10 cellular contexts compared by ENCODE assay signal in the genomic region with DNA sequence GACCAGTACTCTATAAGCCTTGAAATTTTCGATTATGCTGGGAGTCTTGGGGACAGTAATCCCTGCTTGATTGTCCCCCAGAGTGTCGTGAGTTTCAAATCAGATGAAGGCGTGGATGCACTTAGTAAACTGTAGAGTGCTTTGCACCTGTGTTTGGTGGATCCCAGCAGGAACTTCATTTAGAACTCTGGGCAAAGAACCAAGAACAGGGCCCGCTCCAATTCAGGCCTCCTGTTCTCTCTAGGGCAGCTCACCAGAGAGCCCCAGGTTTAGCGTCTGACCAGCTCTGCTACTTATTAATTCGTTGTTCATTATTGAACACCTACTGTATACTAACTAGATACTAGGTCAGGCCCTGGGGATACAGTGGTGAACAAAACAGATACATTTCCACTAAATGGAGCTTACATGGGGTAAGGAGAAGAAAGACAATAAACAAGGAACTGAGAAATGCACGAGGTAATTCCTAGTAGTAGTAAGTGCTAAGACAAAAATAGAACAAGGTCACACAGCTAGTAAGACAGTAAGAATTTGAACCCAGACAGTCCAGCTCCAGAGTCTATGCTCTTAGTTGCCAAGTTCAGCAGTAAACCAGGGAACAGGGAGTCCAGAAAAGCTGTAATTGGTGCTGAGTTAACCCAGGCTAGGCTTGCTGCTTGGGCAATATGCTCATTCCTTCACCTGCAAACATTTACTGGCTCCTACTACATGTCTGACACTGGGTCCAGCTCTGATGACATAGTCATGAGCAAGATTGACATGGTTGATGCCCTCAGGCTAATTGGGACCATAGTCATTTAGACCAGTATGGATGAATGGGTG. TPM values are rescaled to one million over a fixed set of nuclear protein-coding genes. Genes with fewer than 3 reads are reported as not detected.
A peak's percentile ranks its signal among the peaks of the same experiment; 100 is the strongest.
DNase-seq lines count a peak whose midpoint lies in the region; ATAC-seq and TF ChIP-seq lines count a peak whose summit lies in the region.
"Had no signal": no experiment of that assay in that cellular context is flagged by ENCODE, and none has a peak within 500 bp of the region (broad histone marks: within the 10 kb centered on the region; RNA-seq: fewer than 3 reads in every experiment).

No MANE protein-coding gene starts in this region.

- H3K27ac ChIP-seq in foreskin keratinocyte (no peak overlapping the region), brain microvascular endothelial cell (no peak overlapping the region)

- no peaks in the 10 kb centered on the region for H3K9me3 Mint-ChIP-seq in T-helper 2 cell treated with Interferon-gamma antibody and Interleukin-4, amounts not matched to agents 5 μg/mL and 100 μg/mL, for 36 hours
- no peaks in the 10 kb centered on the region for H3K9me3 Mint-ChIP-seq in T-cell
- no peaks in the 10 kb centered on the region for H3K9me3 Mint-ChIP-seq in stimulated activated effector memory CD8-positive, alpha-beta T cell treated with anti-CD3 and anti-CD28 coated beads, Interleukin-12 subunit alpha, Interleukin-12 subunit beta, amount 100 ng/mL, for 72 hours
- H3K9me3 Mint-ChIP-seq: dendritic cell treated with granulocyte-macrophage colony-stimulating factor and Interleukin-4, amounts not matched to agents 40 ng/mL and 50 ng/mL, for 4 days had no signal

- peaks cover 26% of the 10 kb centered on the region for H3K4me1 Mint-ChIP-seq in T-helper 2 cell treated with Interferon-gamma antibody and Interleukin-4, amounts not matched to agents 5 μg/mL and 100 μg/mL, for 36 hours (ENCODE audit: low read depth)
- peaks cover 53 to 61% (median 56%) of the 10 kb centered on the region in 3 donors for H3K4me1 Mint-ChIP-seq in T-cell
- peaks cover 42% of the 10 kb centered on the region for H3K4me1 Mint-ChIP-seq in stimulated activated effector memory CD8-positive, alpha-beta T cell treated with anti-CD3 and anti-CD28 coated beads, Interleukin-12 subunit alpha, Interleukin-12 subunit beta, amount 100 ng/mL, for 72 hours

- peak overlapping the region; percentile 90 for H3K27ac Mint-ChIP-seq in T-helper 2 cell treated with Interferon-gamma antibody and Interleukin-4, amounts not matched to agents 5 μg/mL and 100 μg/mL, for 36 hours
- H3K27ac Mint-ChIP-seq in T-cell, result peak overlapping the region; percentile 94 to 97
- H3K27ac Mint-ChIP-seq in stimulated activated effector memory CD8-positive, alpha-beta T cell treated with anti-CD3 and anti-CD28 coated beads, Interleukin-12 subunit alpha, Interleukin-12 subunit beta, amount 100 ng/mL, for 72 hours, result peak overlapping the region; percentile 93
- H3K27ac Mint-ChIP-seq: dendritic cell treated with granulocyte-macrophage colony-stimulating factor and Interleukin-4, amounts not matched to agents 40 ng/mL and 50 ng/mL, for 4 days had no signal

- TF ChIP-seq CTCF in foreskin keratinocyte (conservative IDR thresholded peaks at IDR 0.05) (no peak), brain microvascular endothelial cell (IDR thresholded peaks at IDR 0.05; ENCODE audit: low read depth, low read length, missing control alignments) (no peak)

- H3K36me3 ChIP-seq in brain microvascular endothelial cell (replicated peaks), result no peaks in the 10 kb centered on the region

- POLR2A ChIA-PET in T-cell (lab: Charles Lee), result interaction anchor here (0.6 to 1.2 kb wide), 6 partner anchors 27 to 907 kb away, joined by 3 to 9 read pairs (median 3); partner anchors contain the start of genes PRPF38A (in 1 of the 2), SHISAL2A (in 1 of the 2) and TUT4 (in 1 of the 2)

- H3K27me3 Mint-ChIP-seq in T-helper 2 cell treated with Interferon-gamma antibody and Interleukin-4, amounts not matched to agents 5 μg/mL and 100 μg/mL, for 36 hours (ENCODE audit: low read depth), result no peaks in the 10 kb centered on the region
- no peaks in the 10 kb centered on the region for H3K27me3 Mint-ChIP-seq in T-cell

- CTCF ChIA-PET in T-cell (lab: Charles Lee), result interaction anchor here in 1 of 2 donors (1.1 to 1.2 kb wide), 2 partner anchors 44 to 50 kb away, joined by 3 read pairs; partner anchors contain the start of gene TUT4

- in situ Hi-C loops in brain microvascular endothelial cell (cut with HindIII; ENCODE audit: low pct_ligation_motif_present, low sequenced_read_pairs), result no loop called here

- ATAC-seq in T-cell (replicated peaks in 1 of 4), result no peak
- no peak for ATAC-seq in foreskin keratinocyte
- peak; percentile 40 for ATAC-seq in stimulated activated effector memory CD8-positive, alpha-beta T cell treated with anti-CD3 and anti-CD28 coated beads, Interleukin-12 subunit alpha, Interleukin-12 subunit beta, amount 100 ng/mL, for 72 hours
- ATAC-seq in GM21390 (IDR thresholded peaks at IDR 0.05; ENCODE audit: unreplicated experiment), result no peak

- H3K36me3 Mint-ChIP-seq in T-helper 2 cell treated with Interferon-gamma antibody and Interleukin-4, amounts not matched to agents 5 μg/mL and 100 μg/mL, for 36 hours (ENCODE audit: low read depth), result peaks cover 14% of the 10 kb centered on the region
- peaks cover 17% of the 10 kb centered on the region for H3K36me3 Mint-ChIP-seq in T-cell
- peaks cover 5% of the 10 kb centered on the region for H3K36me3 Mint-ChIP-seq in stimulated activated effector memory CD8-positive, alpha-beta T cell treated with anti-CD3 and anti-CD28 coated beads, Interleukin-12 subunit alpha, Interleukin-12 subunit beta, amount 100 ng/mL, for 72 hours

- no peak for DNase-seq in T-helper 2 cell treated with Interferon-gamma antibody and Interleukin-4, amounts not matched to agents 5 μg/mL and 100 μg/mL, for 36 hours (ENCODE audit: low spot score)
- DNase-seq in T-helper 2 cell (no peak), T-cell (peak in 1 of 34 experiments; percentile 2), foreskin keratinocyte (peak; percentile 28 to 62), brain microvascular endothelial cell (no peak), LoVo (ENCODE audit: low spot score) (no peak)
- DNase-seq in stimulated activated effector memory CD8-positive, alpha-beta T cell treated with anti-CD3 and anti-CD28 coated beads, Interleukin-12 subunit alpha, Interleukin-12 subunit beta, amount 100 ng/mL, for 72 hours (ENCODE audit: low spot score in 2 of 2), result no peak

- H3K4me1 ChIP-seq in foreskin keratinocyte, result no peaks in the 10 kb centered on the region

- no peaks in the 10 kb centered on the region for H3K27me3 ChIP-seq in foreskin keratinocyte
- no peaks in the 10 kb centered on the region for H3K27me3 ChIP-seq in brain microvascular endothelial cell (replicated peaks)

- H3K4me3 Mint-ChIP-seq in T-helper 2 cell treated with Interferon-gamma antibody and Interleukin-4, amounts not matched to agents 5 μg/mL and 100 μg/mL, for 36 hours, result peak overlapping the region; percentile 89
- H3K4me3 Mint-ChIP-seq in T-cell, result peak overlapping the region; percentile 86 to 92 (median 88)
- peak overlapping the region; percentile 80 for H3K4me3 Mint-ChIP-seq in stimulated activated effector memory CD8-positive, alpha-beta T cell treated with anti-CD3 and anti-CD28 coated beads, Interleukin-12 subunit alpha, Interleukin-12 subunit beta, amount 100 ng/mL, for 72 hours

- H3K4me3 ChIP-seq in brain microvascular endothelial cell (ENCODE audit: low read depth, low read length), result no peak overlapping the region

RNA-seq across cellular contexts. Expression of gene GPX7, which starts 1.7 kb away (rescaled TPM):
- 10 to 100 TPM; 13.4 to 28.1 (median 22.9) TPM for total RNA-seq in T-cell
- total RNA-seq in foreskin keratinocyte, result 2.9 and 3.9 TPM in 2 replicates
- polyA plus RNA-seq in foreskin keratinocyte, result 2.9 and 4.1 TPM in 2 replicates

RNA-seq across cellular contexts. Expression of gene SHISAL2A, which starts 29.1 kb away (rescaled TPM):
- 10 to 100 TPM; 38.4 to 80.7 (median 74.7) TPM for total RNA-seq in T-cell
- not detected in 2 replicates for total RNA-seq in foreskin keratinocyte
- polyA plus RNA-seq in foreskin keratinocyte, result 0.10 TPM in 1 of 2 replicates, not detected in the other
- polyA plus RNA-seq: AG04450 had no signal

RNA-seq across cellular contexts. Expression of gene TUT4, which starts 51.0 kb away (rescaled TPM):
- 100 to 1,000 TPM; 109 to 143 (median 129) TPM for total RNA-seq in T-cell
- 26.5 and 29.1 TPM in 2 replicates for total RNA-seq in foreskin keratinocyte
- 15.6 and 18.1 TPM in 2 replicates for polyA plus RNA-seq in foreskin keratinocyte

Comparison
In these comparisons a context has a peak if more than half of its experiments do, and no peak if none do; other contexts are left out.
1. DNase-seq: peak in foreskin keratinocyte (2 of 2); none in T-helper 2 cell treated with Interferon-gamma antibody and Interleukin-4, amounts not matched to agents 5 μg/mL and 100 μg/mL, for 36 hours (single experiment), T-helper 2 cell (0 of 5), stimulated activated effector memory CD8-positive, alpha-beta T cell treated with anti-CD3 and anti-CD28 coated beads, Interleukin-12 subunit alpha, Interleukin-12 subunit beta, amount 100 ng/mL, for 72 hours (0 of 2), brain microvascular endothelial cell (single experiment) and LoVo (single experiment).
2. RNA of gene SHISAL2A, which starts 29.1 kb away (total RNA-seq): 38.4 to 80.7 TPM in T-cell; not detected in foreskin keratinocyte; every median in the first group is over 10 times any median in the second.
3. Peak in every context shown above with its lines, with median percentiles within 50 percentile points of each other: H3K27ac Mint-ChIP-seq and H3K4me3 Mint-ChIP-seq.